9 cellular contexts compared by ENCODE assay signal in genomic region chr19:2578391-2578826, GRCh38.
DNase-seq lines count a peak whose midpoint lies in the region; ATAC-seq and TF ChIP-seq lines count a peak whose summit lies in the region.
"Had no signal": no experiment of that assay in that cellular context is flagged by ENCODE, and none has a peak within 500 bp of the region (broad histone marks: within the 10 kb centered on the region; RNA-seq: fewer than 3 reads in every experiment).

No MANE protein-coding gene starts in this region.

- H3K4me3 Mint-ChIP-seq in activated CD8-positive, alpha-beta T cell treated with anti-CD3 and anti-CD28 coated beads, Interleukin-2, amount 10 ng/mL, durations not matched to agents 7 days and 5 days, result peak overlapping the region; percentile 50

- H3K4me1 Mint-ChIP-seq in activated CD8-positive, alpha-beta T cell treated with anti-CD3 and anti-CD28 coated beads, Interleukin-2, amount 10 ng/mL, durations not matched to agents 7 days and 5 days (ENCODE audit: low read depth), result peaks cover 12% of the 10 kb centered on the region

- H3K36me3 ChIP-seq in left ventricle myocardium inferior, result no peaks in the 10 kb centered on the region
- no peaks in the 10 kb centered on the region for H3K36me3 ChIP-seq in rectal smooth muscle tissue (ENCODE audit: control insufficient read depth, insufficient read depth, low read length)

- POLR2A ChIA-PET in activated CD8-positive, alpha-beta T cell treated with anti-CD3 and anti-CD28 coated beads, Interleukin-2, amount 10 ng/mL, durations not matched to agents 7 days and 5 days (lab: Charles Lee), result interaction anchor here (6.6 kb wide), 1 partner anchor 101 kb away, joined by 62 read pairs; the partner anchor contains the start of gene GADD45B

- no peak overlapping the region for H3K27ac Mint-ChIP-seq in activated CD8-positive, alpha-beta T cell treated with anti-CD3 and anti-CD28 coated beads, Interleukin-2, amount 10 ng/mL, durations not matched to agents 7 days and 5 days
- H3K27ac Mint-ChIP-seq: T-helper 1 cell treated with Interleukin-12 subunit alpha and Interleukin-12 subunit beta and Interleukin-4 antibody, amounts not matched to agents 30 μg/mL and 1 μg/mL, for 36 hours had no signal

- intact Hi-C loops in left ventricle myocardium inferior (cut with micrococcal nuclease), result no loop called here

- H3K9ac ChIP-seq in rectal smooth muscle tissue (ENCODE audit: low read length), result no peak overlapping the region

- no peak for TF ChIP-seq CTCF in left ventricle myocardium inferior (IDR thresholded peaks at IDR 0.05; ENCODE audit: borderline replicate concordance)

- peaks cover 4% of the 10 kb centered on the region for H3K27me3 Mint-ChIP-seq in activated CD8-positive, alpha-beta T cell treated with anti-CD3 and anti-CD28 coated beads, Interleukin-2, amount 10 ng/mL, durations not matched to agents 7 days and 5 days (ENCODE audit: low read depth)

- CTCF ChIA-PET in activated CD8-positive, alpha-beta T cell treated with anti-CD3 and anti-CD28 coated beads, Interleukin-2, amount 10 ng/mL, durations not matched to agents 7 days and 5 days (lab: Charles Lee), result interaction anchor here (1.2 to 4.2 kb wide), 6 partner anchors 17 to 105 kb away, joined by 3 to 27 read pairs (median 8); partner anchors contain the start of gene GADD45B

- DNase-seq in EL (peak; percentile 76), left ventricle myocardium inferior (peak; percentile 38), HUDEP-2 (lab: John Stamatoyannopoulos, UW; ENCODE audit: unreplicated experiment in 76 of 76) (no peak), SHP77 (lab: John Stamatoyannopoulos, UW) (no peak), NCI-H446 treated with DMSO at 0.1 percent for 48 hours (lab: John Stamatoyannopoulos, UW) (no peak)
- no peak for DNase-seq in activated CD8-positive, alpha-beta T cell treated with anti-CD3 and anti-CD28 coated beads, Interleukin-2, amount 10 ng/mL, durations not matched to agents 7 days and 5 days

- H3K27ac ChIP-seq in left ventricle myocardium inferior (replicated peaks), result peak overlapping the region; percentile 95
- peak overlapping the region; percentile 78 for H3K27ac ChIP-seq in rectal smooth muscle tissue (ENCODE audit: low read depth, low read length)

- peaks cover 52% of the 10 kb centered on the region for H3K4me1 ChIP-seq in left ventricle myocardium inferior
- peaks cover 13% of the 10 kb centered on the region for H3K4me1 ChIP-seq in rectal smooth muscle tissue (ENCODE audit: control insufficient read depth, insufficient read depth, low read length)

- ATAC-seq in activated CD8-positive, alpha-beta T cell treated with anti-CD3 and anti-CD28 coated beads, Interleukin-2, amount 10 ng/mL, durations not matched to agents 7 days and 5 days, result no peak
- no peak for ATAC-seq in GM19395 (IDR thresholded peaks at IDR 0.05; ENCODE audit: unreplicated experiment)

- no peaks in the 10 kb centered on the region for H3K27me3 ChIP-seq in left ventricle myocardium inferior (ENCODE audit: low read depth)
- no peaks in the 10 kb centered on the region for H3K27me3 ChIP-seq in rectal smooth muscle tissue (ENCODE audit: control insufficient read depth, insufficient read depth, low read length)

- H3K9me3 Mint-ChIP-seq in activated CD8-positive, alpha-beta T cell treated with anti-CD3 and anti-CD28 coated beads, Interleukin-2, amount 10 ng/mL, durations not matched to agents 7 days and 5 days (ENCODE audit: insufficient read depth), result peaks cover 5% of the 10 kb centered on the region

- H3K4me3 ChIP-seq in left ventricle myocardium inferior, result peak overlapping the region; percentile 70
- peak overlapping the region; percentile 61 for H3K4me3 ChIP-seq in rectal smooth muscle tissue (ENCODE audit: low read length)

- H3K36me3 Mint-ChIP-seq in activated CD8-positive, alpha-beta T cell treated with anti-CD3 and anti-CD28 coated beads, Interleukin-2, amount 10 ng/mL, durations not matched to agents 7 days and 5 days (ENCODE audit: low read depth), result peaks cover 3% of the 10 kb centered on the region

- peaks cover 19% of the 10 kb centered on the region for H3K9me3 ChIP-seq in left ventricle myocardium inferior (replicated peaks)

Comparison
In these comparisons a context has a peak if more than half of its experiments do, and no peak if none do; other contexts are left out.
1. DNase-seq: peak in EL (single experiment) and left ventricle myocardium inferior (single experiment); none in activated CD8-positive, alpha-beta T cell treated with anti-CD3 and anti-CD28 coated beads, Interleukin-2, amount 10 ng/mL, durations not matched to agents 7 days and 5 days (single experiment), HUDEP-2 (0 of 76), SHP77 (0 of 2) and NCI-H446 treated with DMSO at 0.1 percent for 48 hours (single experiment).